In genomic region chr21:41879190-41879998, GRCh38 we compare ENCODE assay signal across 8 cellular contexts. TPM values are rescaled to one million over a fixed set of nuclear protein-coding genes. Genes with fewer than 3 reads are reported as not detected.
DNase-seq lines count a peak whose midpoint lies in the region; ATAC-seq, FAIRE-seq and TF ChIP-seq lines count a peak whose summit lies in the region.

A gene with protein sequence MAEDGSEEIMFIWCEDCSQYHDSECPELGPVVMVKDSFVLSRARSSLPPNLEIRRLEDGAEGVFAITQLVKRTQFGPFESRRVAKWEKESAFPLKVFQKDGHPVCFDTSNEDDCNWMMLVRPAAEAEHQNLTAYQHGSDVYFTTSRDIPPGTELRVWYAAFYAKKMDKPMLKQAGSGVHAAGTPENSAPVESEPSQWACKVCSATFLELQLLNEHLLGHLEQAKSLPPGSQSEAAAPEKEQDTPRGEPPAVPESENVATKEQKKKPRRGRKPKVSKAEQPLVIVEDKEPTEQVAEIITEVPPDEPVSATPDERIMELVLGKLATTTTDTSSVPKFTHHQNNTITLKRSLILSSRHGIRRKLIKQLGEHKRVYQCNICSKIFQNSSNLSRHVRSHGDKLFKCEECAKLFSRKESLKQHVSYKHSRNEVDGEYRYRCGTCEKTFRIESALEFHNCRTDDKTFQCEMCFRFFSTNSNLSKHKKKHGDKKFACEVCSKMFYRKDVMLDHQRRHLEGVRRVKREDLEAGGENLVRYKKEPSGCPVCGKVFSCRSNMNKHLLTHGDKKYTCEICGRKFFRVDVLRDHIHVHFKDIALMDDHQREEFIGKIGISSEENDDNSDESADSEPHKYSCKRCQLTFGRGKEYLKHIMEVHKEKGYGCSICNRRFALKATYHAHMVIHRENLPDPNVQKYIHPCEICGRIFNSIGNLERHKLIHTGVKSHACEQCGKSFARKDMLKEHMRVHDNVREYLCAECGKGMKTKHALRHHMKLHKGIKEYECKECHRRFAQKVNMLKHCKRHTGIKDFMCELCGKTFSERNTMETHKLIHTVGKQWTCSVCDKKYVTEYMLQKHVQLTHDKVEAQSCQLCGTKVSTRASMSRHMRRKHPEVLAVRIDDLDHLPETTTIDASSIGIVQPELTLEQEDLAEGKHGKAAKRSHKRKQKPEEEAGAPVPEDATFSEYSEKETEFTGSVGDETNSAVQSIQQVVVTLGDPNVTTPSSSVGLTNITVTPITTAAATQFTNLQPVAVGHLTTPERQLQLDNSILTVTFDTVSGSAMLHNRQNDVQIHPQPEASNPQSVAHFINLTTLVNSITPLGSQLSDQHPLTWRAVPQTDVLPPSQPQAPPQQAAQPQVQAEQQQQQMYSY (minus strand): TSS chr21:41879344. CDS start chr21:41860363, 18,981 bp downstream.

- CTCF ChIA-PET in activated CD4-positive, alpha-beta T cell treated with anti-CD3 and anti-CD28 coated beads, Interleukin-2, amount 10 ng/mL, durations not matched to agents 7 days and 5 days (lab: Charles Lee), result interaction anchor here (0.5 to 1.8 kb wide), 6 partner anchors 11 to 238 kb away, joined by 3 to 6 read pairs (median 4); no protein-coding TSS in a partner anchor
- CTCF ChIA-PET in HepG2 (lab: Yijun Ruan, JAX; ENCODE audit: low intra/inter-chr PET ratio, low total read pairs), result no interaction called here

- peak; percentile 33 for ATAC-seq in GM18861 (IDR thresholded peaks at IDR 0.05; ENCODE audit: unreplicated experiment)
- peak; percentile 42 for ATAC-seq in HG03103 (IDR thresholded peaks at IDR 0.05; ENCODE audit: low read depth, unreplicated experiment)
- peak; percentile 68 for ATAC-seq in HepG2

- H3K4me2 ChIP-seq in HepG2 (ENCODE audit: low read depth, low read length), result peak within 1 kb of the TSS; percentile 90

- H3K4me1 ChIP-seq in HepG2 (ENCODE audit: insufficient read depth, low read length), result peaks cover 37% of the 10 kb centered on the region

- intact Hi-C loops in HepG2 (cut with micrococcal nuclease; ENCODE audit: unreplicated experiment), result loop anchor here (2.0 kb wide), 1 partner anchor 79 kb away; no protein-coding TSS in a partner anchor

- WGBS in HepG2 (ENCODE audit: low lambda C conversion rate), result 8% methylated on average over 5 of the region's 89 CpGs

- H3K36me3 Mint-ChIP-seq in activated CD4-positive, alpha-beta T cell treated with anti-CD3 and anti-CD28 coated beads, Interleukin-2, amount 10 ng/mL, durations not matched to agents 7 days and 5 days (ENCODE audit: low read depth), result no peaks in the 10 kb centered on the region

- peak within 1 kb of the TSS; percentile 83 for H3K4me3 Mint-ChIP-seq in activated CD4-positive, alpha-beta T cell treated with anti-CD3 and anti-CD28 coated beads, Interleukin-2, amount 10 ng/mL, durations not matched to agents 7 days and 5 days

- FAIRE-seq in HepG2 (lab: Jason Lieb, UNC), result no peak

- no peaks in the 10 kb centered on the region for H3K27me3 Mint-ChIP-seq in activated CD4-positive, alpha-beta T cell treated with anti-CD3 and anti-CD28 coated beads, Interleukin-2, amount 10 ng/mL, durations not matched to agents 7 days and 5 days

- H2AFZ ChIP-seq in HepG2 (ENCODE audit: low read length), result peak within 1 kb of the TSS; percentile 10

- H3K79me2 ChIP-seq in HepG2 (ENCODE audit: insufficient read depth, low read length), result peaks cover 26% of the 10 kb centered on the region

- no peaks in the 10 kb centered on the region for H3K36me3 ChIP-seq in HepG2 (replicated peaks in 1 of 2; ENCODE audit: control insufficient read depth in 1 of 2, insufficient read depth in 2 of 2, low read length in 2 of 2)

- peaks cover 23% of the 10 kb centered on the region for H3K4me1 Mint-ChIP-seq in activated CD4-positive, alpha-beta T cell treated with anti-CD3 and anti-CD28 coated beads, Interleukin-2, amount 10 ng/mL, durations not matched to agents 7 days and 5 days

- peak within 1 kb of the TSS; percentile 90 for H3K4me3 ChIP-seq in coronary artery
- peak within 1 kb of the TSS; percentile 86 to 90 (median 86) for H3K4me3 ChIP-seq in HepG2 (replicated peaks in 1 of 3; ENCODE audit: insufficient read depth in 1 of 3, low read depth in 2 of 3, low read length in 3 of 3)

- no peak; the same call in 1 of the 2 replicates for TF ChIP-seq RAD21 in HepG2 (CRISPR knock-in tag; IDR thresholded peaks at IDR 0.05)

- TF ChIP-seq CTCF in coronary artery (IDR thresholded peaks at IDR 0.05) (no peak), HepG2 (CRISPR knock-in tag; IDR thresholded peaks at IDR 0.05) (no peak)

- TF ChIP-seq EP300 in HepG2 (IDR thresholded peaks at IDR 0.05; ENCODE audit: low read depth in 2 of 2, low read length in 2 of 2) (no peak), HepG2 (CRISPR knock-in tag; IDR thresholded peaks at IDR 0.05; ENCODE audit: borderline replicate concordance) (no peak)

- TSS peak; percentile 94 for BruUV-seq in HepG2 (replicated peaks; lab: Mats Ljungman, UMichigan)

- peak in 1 of 2 experiments; percentile 37; a peak in 1 of 4 replicates for TF ChIP-seq POLR2A in HepG2 (IDR thresholded peaks at IDR 0.05; ENCODE audit: insufficient read depth in 1 of 2, low read depth in 2 of 2, low read length in 2 of 2)

- no peaks in the 10 kb centered on the region for H3K9me3 Mint-ChIP-seq in activated CD4-positive, alpha-beta T cell treated with anti-CD3 and anti-CD28 coated beads, Interleukin-2, amount 10 ng/mL, durations not matched to agents 7 days and 5 days

- H3K27ac ChIP-seq in coronary artery (peak within 1 kb of the TSS; percentile 45 to 95), HepG2 (ENCODE audit: extremely low read length, insufficient read depth, low read length) (peak within 1 kb of the TSS; percentile 80)

- peak within 1 kb of the TSS; percentile 94 for H3K9ac ChIP-seq in HepG2 (ENCODE audit: insufficient read depth, low read depth, low read length)

- in situ Hi-C loops in HepG2 (cut with HindIII; ENCODE audit: extremely low pct_ligation_motif_present, low pct_unique_long_range_greater_than_20kb), result no loop called here

- DNase-seq in AG08395 (ENCODE audit: low spot score), result peak; percentile 85
- DNase-seq in NCI-H446 treated with DMSO at 0.1 percent for 48 hours (lab: John Stamatoyannopoulos, UW), result peak; percentile 73
- peak; percentile 85 for DNase-seq in activated CD4-positive, alpha-beta T cell treated with anti-CD3 and anti-CD28 coated beads, Interleukin-2, amount 10 ng/mL, durations not matched to agents 7 days and 5 days
- DNase-seq in coronary artery (ENCODE audit: low spot score), result peak; percentile 86
- DNase-seq in HepG2 (ENCODE audit: low spot score), result peak; percentile 55
- DNase-seq in stimulated activated CD4-positive, alpha-beta T cell treated with anti-CD3 and anti-CD28 coated beads, Interleukin-2, amount 100 ng/mL, for 48 hours, result peak; percentile 79 to 82

- H4K20me1 ChIP-seq in HepG2 (ENCODE audit: insufficient read depth, low read length), result no peaks in the 10 kb centered on the region

- H3K9me3 ChIP-seq in HepG2 (ENCODE audit: low read length), result no peaks in the 10 kb centered on the region

- no peaks in the 10 kb centered on the region; a peak in 1 of 5 replicates for H3K27me3 ChIP-seq in HepG2 (ENCODE audit: control insufficient read depth in 1 of 2, insufficient read depth in 2 of 2, low read length in 2 of 2)

- POLR2A ChIA-PET in activated CD4-positive, alpha-beta T cell treated with anti-CD3 and anti-CD28 coated beads, Interleukin-2, amount 10 ng/mL, durations not matched to agents 7 days and 5 days (lab: Charles Lee), result no interaction called here
- POLR2A ChIA-PET in HepG2 (lab: Yijun Ruan, JAX), result interaction anchor here (0.6 to 2.5 kb wide), 5 partner anchors 16 to 78 kb away, joined by 3 to 16 read pairs (median 5); no protein-coding TSS in a partner anchor

- peak within 1 kb of the TSS; percentile 97 for H3K27ac Mint-ChIP-seq in activated CD4-positive, alpha-beta T cell treated with anti-CD3 and anti-CD28 coated beads, Interleukin-2, amount 10 ng/mL, durations not matched to agents 7 days and 5 days

TF ChIP-seq in HepG2, 621 proteins besides CTCF, POLR2A, EP300 and RAD21 (continues in another document):
- TF ChIP-seq BCL3 (CRISPR knock-in tag; IDR thresholded peaks at IDR 0.05), result peak; percentile 57; the same call in 1 of the 2 replicates

RNA-seq across cellular contexts. Expression of the gene that starts here (rescaled TPM):
- 10 to 100 TPM in 1 of 2 experiments, 1 to 10 TPM in 1; 10.0 to 10.3 TPM for total RNA-seq in activated CD4-positive, alpha-beta T cell treated with anti-CD3 and anti-CD28 coated beads, Interleukin-2, amount 10 ng/mL, durations not matched to agents 7 days and 5 days
- 4.0 and 4.2 TPM in 2 replicates for total RNA-seq in HepG2 (2016; rRNA removed; fragmentation: Illumina TruSeq; extraction: Trizol)
- 1.2 and 1.5 TPM in 2 replicates for total RNA-seq in HepG2 (2016; cell fraction: cytosol; rRNA removed; fragmentation: Illumina TruSeq; extraction: Trizol; ENCODE audit: low read depth)
- 3.0 and 4.8 TPM in 2 replicates for total RNA-seq in HepG2 (2016; cell fraction: insoluble cytoplasmic fraction; rRNA removed; fragmentation: Illumina TruSeq; extraction: Trizol)
- 1.9 TPM in 2 replicates for total RNA-seq in HepG2 (2016; cell fraction: membrane; rRNA removed; fragmentation: Illumina TruSeq; extraction: Trizol)
- 8.4 and 8.5 TPM in 2 replicates for total RNA-seq in HepG2 (2016; cell fraction: nucleus; rRNA removed; fragmentation: Illumina TruSeq; extraction: Trizol)
- 6.9 and 8.7 TPM in 2 replicates for polyA plus RNA-seq in HepG2 (2011; rRNA removed)
- polyA plus RNA-seq in HepG2 (2011; cell fraction: cytosol; rRNA removed), result 1.9 and 2.1 TPM in 2 replicates
- polyA plus RNA-seq in HepG2 (2011; cell fraction: nucleus; rRNA removed), result 29.0 and 46.2 TPM in 2 replicates
- 2.7 and 2.8 TPM in 2 replicates for polyA plus RNA-seq in HepG2 (2012)
- polyA plus RNA-seq in HepG2 (2016; cell fraction: cytosol; fragmentation: Illumina TruSeq; extraction: Trizol; ENCODE audit: low read depth), result 0.29 and 0.34 TPM in 2 replicates
- 2.1 and 3.3 TPM in 2 replicates for polyA plus RNA-seq in HepG2 (2016; cell fraction: insoluble cytoplasmic fraction; fragmentation: Illumina TruSeq; extraction: Trizol; ENCODE audit: low read depth)
- 0.50 and 0.78 TPM in 2 replicates for polyA plus RNA-seq in HepG2 (2016; cell fraction: membrane; fragmentation: Illumina TruSeq; extraction: Trizol; ENCODE audit: low read depth)
- polyA plus RNA-seq in HepG2 (2016; cell fraction: nucleus; fragmentation: Illumina TruSeq; extraction: Trizol; ENCODE audit: insufficient read depth, low read depth), result 15.5 and 16.6 TPM in 2 replicates
- 15.6 and 28.2 TPM in 2 replicates for polyA minus RNA-seq in HepG2 (2011; rRNA and poly(A)+ RNA removed; ENCODE audit: low replicate concordance)
- polyA minus RNA-seq in HepG2 (2011; cell fraction: cytosol; rRNA and poly(A)+ RNA removed), result 3.9 and 5.9 TPM in 2 replicates
- 10.0 and 10.2 TPM in 2 replicates for polyA minus RNA-seq in HepG2 (2011; cell fraction: nucleus; rRNA and poly(A)+ RNA removed)

Comparison
In these comparisons a context has a peak if more than half of its experiments do, and no peak if none do; other contexts are left out.
1. Peak in every context shown above with its lines: DNase-seq, ATAC-seq, H3K4me3 ChIP-seq and H3K27ac ChIP-seq.